ENCODE assay signal across 2 cellular contexts in the genomic region with DNA sequence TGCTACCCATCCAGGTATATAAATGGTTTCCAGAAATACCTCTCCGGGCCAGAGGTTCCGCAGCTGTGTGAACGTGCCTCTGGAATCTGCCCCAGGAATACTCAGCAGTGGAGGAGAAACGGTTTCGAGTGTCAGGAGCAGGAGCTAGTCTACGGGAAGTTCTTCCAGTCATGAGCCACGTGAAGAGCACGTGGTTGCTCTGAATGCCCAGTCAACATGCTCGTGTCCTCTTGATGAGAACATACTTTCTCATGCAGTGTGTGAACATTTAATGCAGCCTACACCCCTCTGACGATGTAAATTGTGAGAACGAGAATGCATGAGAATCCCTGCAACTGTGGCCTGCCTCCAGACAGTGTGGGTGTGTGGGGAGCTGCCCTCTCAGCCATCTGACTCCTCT.
TF ChIP-seq lines count a peak whose summit lies in the region.

No MANE protein-coding gene starts in this region.

TF ChIP-seq in HepG2, 621 proteins besides CTCF, POLR2A, EP300 and RAD21:
- TF ChIP-seq, protein P1, sequence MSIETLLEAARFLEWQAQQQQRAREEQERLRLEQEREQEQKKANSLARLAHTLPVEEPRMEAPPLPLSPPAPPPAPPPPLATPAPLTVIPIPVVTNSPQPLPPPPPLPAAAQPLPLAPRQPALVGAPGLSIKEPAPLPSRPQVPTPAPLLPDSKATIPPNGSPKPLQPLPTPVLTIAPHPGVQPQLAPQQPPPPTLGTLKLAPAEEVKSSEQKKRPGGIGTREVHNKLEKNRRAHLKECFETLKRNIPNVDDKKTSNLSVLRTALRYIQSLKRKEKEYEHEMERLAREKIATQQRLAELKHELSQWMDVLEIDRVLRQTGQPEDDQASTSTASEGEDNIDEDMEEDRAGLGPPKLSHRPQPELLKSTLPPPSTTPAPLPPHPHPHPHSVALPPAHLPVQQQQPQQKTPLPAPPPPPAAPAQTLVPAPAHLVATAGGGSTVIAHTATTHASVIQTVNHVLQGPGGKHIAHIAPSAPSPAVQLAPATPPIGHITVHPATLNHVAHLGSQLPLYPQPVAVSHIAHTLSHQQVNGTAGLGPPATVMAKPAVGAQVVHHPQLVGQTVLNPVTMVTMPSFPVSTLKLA (IDR thresholded peaks at IDR 0.05), result peak; percentile 91
- TF ChIP-seq SUZ12 (IDR thresholded peaks at IDR 0.05; ENCODE audit: low read depth, low read length), result no peak

TF ChIP-seq in K562, 482 proteins besides CTCF, POLR2A, EP300 and RAD21 (continued from another document):
- TF ChIP-seq ZNF57 (CRISPR knock-in tag; IDR thresholded peaks at IDR 0.05) (no peak), CCAR2 (IDR thresholded peaks at IDR 0.05; ENCODE audit: low read depth, low read length) (no peak), ATF3 (IDR thresholded peaks at IDR 0.05) (no peak), ATF3 (CRISPR knock-in tag; conservative IDR thresholded peaks at IDR 0.05) (no peak), ZEB2 (IDR thresholded peaks at IDR 0.05) (no peak), NCOA2 (IDR thresholded peaks at IDR 0.05; ENCODE audit: partially characterized antibody in 2 of 2) (no peak), MGA (IDR thresholded peaks at IDR 0.05) (peak; percentile 38; the same call in 1 of the 2 replicates), L3MBTL2 (IDR thresholded peaks at IDR 0.05) (peak; percentile 61; the same call in 1 of the 2 replicates)
- TF ChIP-seq, protein P2, sequence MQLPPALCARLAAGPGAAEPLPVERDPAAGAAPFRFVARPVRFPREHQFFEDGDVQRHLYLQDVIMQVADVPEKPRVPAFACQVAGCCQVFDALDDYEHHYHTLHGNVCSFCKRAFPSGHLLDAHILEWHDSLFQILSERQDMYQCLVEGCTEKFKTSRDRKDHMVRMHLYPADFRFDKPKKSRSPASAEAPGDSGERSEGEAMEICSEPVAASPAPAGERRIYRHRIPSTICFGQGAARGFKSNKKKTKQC (CRISPR knock-in tag; IDR thresholded peaks at IDR 0.05), result no peak
- TF ChIP-seq, protein P3, sequence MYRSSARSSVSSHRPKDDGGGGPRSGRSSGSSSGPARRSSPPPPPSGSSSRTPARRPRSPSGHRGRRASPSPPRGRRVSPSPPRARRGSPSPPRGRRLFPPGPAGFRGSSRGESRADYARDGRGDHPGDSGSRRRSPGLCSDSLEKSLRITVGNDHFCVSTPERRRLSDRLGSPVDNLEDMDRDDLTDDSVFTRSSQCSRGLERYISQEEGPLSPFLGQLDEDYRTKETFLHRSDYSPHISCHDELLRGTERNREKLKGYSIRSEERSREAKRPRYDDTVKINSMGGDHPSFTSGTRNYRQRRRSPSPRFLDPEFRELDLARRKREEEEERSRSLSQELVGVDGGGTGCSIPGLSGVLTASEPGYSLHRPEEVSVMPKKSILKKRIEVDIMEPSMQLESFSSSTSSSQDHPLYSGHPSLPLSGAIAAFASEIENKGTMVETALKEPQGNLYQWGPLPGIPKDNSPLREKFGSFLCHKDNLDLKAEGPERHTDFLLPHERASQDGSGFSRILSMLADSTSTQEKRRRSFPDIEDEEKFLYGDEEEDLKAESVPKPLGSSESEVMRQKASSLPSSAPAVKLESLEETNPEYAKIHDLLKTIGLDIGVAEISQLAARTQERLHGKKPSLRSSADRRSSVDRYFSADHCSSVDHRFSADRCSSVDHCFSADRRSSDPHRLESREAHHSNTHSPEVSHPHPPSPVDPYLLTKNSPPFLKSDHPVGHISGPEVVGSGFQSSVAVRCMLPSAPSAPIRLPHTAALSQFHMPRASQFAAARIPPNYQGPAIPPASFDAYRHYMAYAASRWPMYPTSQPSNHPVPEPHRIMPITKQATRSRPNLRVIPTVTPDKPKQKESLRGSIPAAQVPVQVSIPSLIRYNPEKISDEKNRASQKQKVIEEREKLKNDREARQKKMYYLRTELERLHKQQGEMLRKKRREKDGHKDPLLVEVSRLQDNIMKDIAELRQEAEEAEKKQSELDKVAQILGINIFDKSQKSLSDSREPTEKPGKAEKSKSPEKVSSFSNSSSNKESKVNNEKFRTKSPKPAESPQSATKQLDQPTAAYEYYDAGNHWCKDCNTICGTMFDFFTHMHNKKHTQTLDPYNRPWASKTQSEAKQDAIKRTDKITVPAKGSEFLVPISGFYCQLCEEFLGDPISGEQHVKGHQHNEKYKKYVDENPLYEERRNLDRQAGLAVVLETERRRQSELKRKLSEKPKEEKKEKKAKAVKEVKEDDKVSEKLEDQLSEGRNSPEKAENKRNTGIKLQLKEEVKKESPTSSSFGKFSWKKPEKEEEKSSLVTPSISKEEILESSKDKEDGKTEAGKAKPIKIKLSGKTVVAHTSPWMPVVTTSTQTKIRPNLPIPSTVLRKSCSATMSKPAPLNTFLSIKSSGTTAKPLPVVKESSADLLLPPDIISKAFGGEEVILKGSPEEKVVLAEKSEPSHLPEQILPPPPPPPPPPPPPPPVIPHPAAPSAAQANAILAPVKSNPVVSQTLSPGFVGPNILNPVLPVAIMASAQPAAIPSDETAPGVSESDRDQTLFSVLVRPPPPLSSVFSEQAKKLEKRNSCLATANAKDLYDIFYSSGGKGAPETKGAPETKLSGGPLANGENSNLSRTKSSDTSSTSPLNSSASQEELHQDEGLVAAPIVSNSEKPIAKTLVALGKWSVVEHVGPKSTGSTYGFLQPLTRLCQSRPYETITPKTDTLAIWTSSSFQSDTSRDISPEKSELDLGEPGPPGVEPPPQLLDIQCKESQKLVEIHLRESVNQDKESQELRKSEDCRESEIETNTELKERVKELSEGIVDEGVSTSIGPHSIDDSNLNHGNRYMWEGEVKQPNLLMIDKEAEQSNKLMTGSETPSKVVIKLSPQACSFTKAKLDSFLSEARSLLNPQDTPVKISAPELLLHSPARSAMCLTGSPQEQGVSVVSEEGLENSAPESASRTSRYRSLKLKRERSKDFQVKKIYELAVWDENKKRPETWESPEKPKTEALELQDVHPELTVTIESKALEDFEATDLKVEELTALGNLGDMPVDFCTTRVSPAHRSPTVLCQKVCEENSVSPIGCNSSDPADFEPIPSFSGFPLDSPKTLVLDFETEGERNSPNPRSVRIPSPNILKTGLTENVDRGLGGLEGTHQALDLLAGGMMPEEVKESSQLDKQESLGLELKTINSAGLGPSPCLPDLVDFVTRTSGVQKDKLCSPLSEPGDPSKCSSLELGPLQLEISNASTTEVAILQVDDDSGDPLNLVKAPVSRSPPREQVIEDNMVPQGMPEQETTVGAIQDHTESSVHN (IDR thresholded peaks at IDR 0.05; ENCODE audit: borderline replicate concordance in 1 of 2, low read depth in 1 of 2), result no peak
